8 cellular contexts compared by ENCODE assay signal in the genomic region with DNA sequence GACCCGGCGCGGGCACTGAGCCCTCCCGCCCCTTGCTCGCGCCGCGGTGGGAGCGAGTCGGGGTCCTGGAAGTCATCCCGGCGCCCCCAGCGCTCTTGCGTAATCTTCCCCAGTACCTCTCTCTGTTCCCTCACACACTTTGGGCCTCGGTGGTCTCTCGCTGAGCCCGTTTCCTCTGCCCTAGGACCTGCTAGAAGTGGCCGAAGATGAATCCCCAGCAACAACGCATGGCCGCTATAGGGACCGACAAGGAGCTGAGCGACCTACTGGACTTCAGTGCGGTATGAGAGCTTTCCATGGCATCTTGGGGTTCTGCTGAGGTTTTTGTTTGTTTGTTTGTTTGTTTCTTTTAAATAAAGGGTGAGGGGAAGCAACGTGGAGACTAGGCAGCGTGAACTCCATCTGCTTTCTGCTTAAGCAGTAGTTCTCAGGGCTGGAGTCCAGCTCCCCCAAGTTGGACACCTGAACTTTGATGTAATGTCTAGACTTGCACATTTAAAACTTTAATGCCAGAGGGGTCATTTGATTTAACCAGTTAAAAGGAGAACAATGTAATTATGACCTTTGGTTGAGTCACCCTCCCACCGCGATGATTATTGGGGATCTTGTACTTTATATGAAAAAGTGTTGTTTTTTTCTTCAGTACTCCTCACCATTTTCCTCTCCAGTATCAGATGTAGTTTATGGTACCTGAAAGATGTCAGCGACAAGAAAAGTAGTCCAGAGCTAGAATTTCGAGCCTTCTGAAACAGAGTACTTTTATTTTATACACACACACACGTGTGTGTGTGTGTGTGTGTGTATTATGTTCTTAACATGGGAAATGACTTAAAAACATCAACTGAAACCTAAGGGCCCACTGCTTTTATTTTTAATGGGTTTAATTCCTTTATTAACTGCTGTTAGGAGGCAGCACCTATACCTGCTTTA. TPM values are rescaled to one million over a fixed set of nuclear protein-coding genes. Genes with fewer than 3 reads are reported as not detected.
DNase-seq lines count a peak whose midpoint lies in the region; ATAC-seq and TF ChIP-seq lines count a peak whose summit lies in the region.

No MANE protein-coding gene starts in this region.

- H3K36me3 ChIP-seq in heart right ventricle = peaks cover 0 to 40% (median 0%) of the 10 kb centered on the region in 9 donors

- peak; percentile 14 for DNase-seq in NCI-H1105 (lab: John Stamatoyannopoulos, UW)
- DNase-seq in NCI-H1105 treated with DMSO at 0.1 percent for 48 hours (lab: John Stamatoyannopoulos, UW) = no peak
- DNase-seq in NCI-H748 (lab: John Stamatoyannopoulos, UW; ENCODE audit: unreplicated experiment) = peak; percentile 52
- DNase-seq in heart right ventricle = peak; percentile 23 to 30
- DNase-seq in posterior cingulate gyrus = peak in 8 of 10 donors; percentile 13 to 82 (median 36)
- DNase-seq in hepatic stellate cell (ENCODE audit: low spot score) = no peak

- H3K27ac Mint-ChIP-seq in activated naive CD8-positive, alpha-beta T cell = peak overlapping the region; percentile 95

- no peaks in the 10 kb centered on the region for H3K27me3 Mint-ChIP-seq in activated naive CD8-positive, alpha-beta T cell

- no peaks in the 10 kb centered on the region for H3K27me3 ChIP-seq in heart right ventricle

- no peaks in the 10 kb centered on the region for H3K9me3 ChIP-seq in heart right ventricle

- peak overlapping the region; percentile 84 to 97 (median 91) for H3K4me3 ChIP-seq in heart right ventricle

- TF ChIP-seq CTCF in heart right ventricle (IDR thresholded peaks at IDR 0.05) = peak in 1 of 9 donors; percentile 4

- WGBS in heart right ventricle, 2 donors = 4 to 6% methylated on average over 26 to 30 of the region's 30 CpGs

- no peaks in the 10 kb centered on the region for H3K9me3 Mint-ChIP-seq in activated naive CD8-positive, alpha-beta T cell (ENCODE audit: low read depth)

- H3K36me3 Mint-ChIP-seq in activated naive CD8-positive, alpha-beta T cell = peaks cover 12% of the 10 kb centered on the region

- H3K4me1 ChIP-seq in heart right ventricle = peaks cover 3 to 75% (median 59%) of the 10 kb centered on the region in 9 donors

- peak overlapping the region; percentile 93 to 98 (median 98) for H3K27ac ChIP-seq in heart right ventricle

- peak; percentile 22 for ATAC-seq in HG02642 (IDR thresholded peaks at IDR 0.05; ENCODE audit: poor library complexity, unreplicated experiment)
- ATAC-seq in heart right ventricle = peak in 1 of 8 donors; percentile 3

- peaks cover 55% of the 10 kb centered on the region for H3K4me1 Mint-ChIP-seq in activated naive CD8-positive, alpha-beta T cell (ENCODE audit: low read depth)

- peak overlapping the region; percentile 97 for H3K4me3 Mint-ChIP-seq in activated naive CD8-positive, alpha-beta T cell

- intact Hi-C loops in heart right ventricle (cut with DNase I) (loop anchor here in 9 of 10 donors (2.0 to 10.0 kb wide), 9 partner anchors 31 to 385 kb away; no protein-coding TSS in a partner anchor), posterior cingulate gyrus (cut with DNase I) (loop anchor here (10.0 kb wide), 4 partner anchors 95 to 385 kb away; no protein-coding TSS in a partner anchor)

RNA-seq across cellular contexts. Expression of gene TCF12, which starts 1.5 kb away (rescaled TPM):
- 10 to 100 TPM; 29.2 to 55.7 (median 39.4) TPM for total RNA-seq in heart right ventricle
- 10 to 100 TPM in 1 of 2 donors, 1 to 10 TPM in 1; 8.7 to 11.7 TPM for polyA plus RNA-seq in heart right ventricle

Comparison
In these comparisons a context has a peak if more than half of its experiments do, and no peak if none do; other contexts are left out.
1. DNase-seq: peak in NCI-H1105 (single experiment), NCI-H748 (single experiment), heart right ventricle (2 of 2) and posterior cingulate gyrus (8 of 10); none in NCI-H1105 treated with DMSO at 0.1 percent for 48 hours (single experiment) and hepatic stellate cell (single experiment).